ENCODE assay signal across 8 cellular contexts in the genomic region with DNA sequence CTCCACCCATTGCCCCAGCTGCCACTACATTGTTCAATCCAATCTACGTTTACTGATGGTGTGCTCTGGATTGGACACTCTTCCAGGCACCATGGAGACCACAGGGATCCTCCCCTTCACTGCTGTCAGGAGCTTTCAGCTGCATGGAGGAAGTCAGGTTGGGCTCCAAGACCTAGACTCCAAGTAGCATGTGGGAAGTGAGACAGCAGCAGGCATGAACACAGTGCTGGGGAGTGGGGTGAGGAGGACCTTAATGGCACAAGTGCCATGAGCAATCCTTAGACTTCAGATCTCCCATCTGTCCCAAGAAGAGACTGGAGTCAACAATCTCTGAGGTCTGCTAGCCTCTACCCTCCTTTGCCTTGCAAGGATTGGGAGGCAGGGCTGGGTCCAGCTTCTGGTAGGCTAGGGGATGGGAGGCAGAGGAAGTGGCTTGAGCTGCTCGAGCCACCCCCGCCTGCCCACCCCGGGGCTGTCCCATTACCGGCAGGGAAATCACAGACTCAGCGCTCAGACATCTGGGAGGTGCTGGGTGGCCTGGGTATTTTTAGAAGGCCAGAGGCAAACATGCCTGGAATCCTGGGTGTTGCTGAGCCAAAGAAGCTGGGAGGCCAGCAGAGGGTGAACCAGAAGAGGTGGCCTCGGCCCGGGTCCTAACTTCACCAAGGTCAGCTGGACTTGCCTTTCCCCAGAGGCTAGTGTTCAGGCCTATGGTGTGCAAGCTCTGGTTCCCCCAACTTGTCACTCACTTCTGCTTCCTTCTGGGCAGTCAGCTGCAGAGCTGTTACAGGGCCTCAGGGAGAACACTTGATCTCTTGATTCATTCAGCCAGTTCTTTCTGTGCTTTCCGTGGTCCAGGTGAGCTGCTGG. TPM values are rescaled to one million over a fixed set of nuclear protein-coding genes. Genes with fewer than 3 reads are reported as not detected.
DNase-seq lines count a peak whose midpoint lies in the region; ATAC-seq and TF ChIP-seq lines count a peak whose summit lies in the region.

No MANE protein-coding gene starts in this region.

- H3K27ac ChIP-seq in muscle layer of colon (ENCODE audit: low read depth, low read length): peak overlapping the region; percentile 12

- POLR2A ChIA-PET in activated CD4-positive, alpha-beta T cell treated with anti-CD3 and anti-CD28 coated beads, Interleukin-2, amount 10 ng/mL, durations not matched to agents 7 days and 5 days (lab: Charles Lee): no interaction called here

- no peaks in the 10 kb centered on the region for H3K27me3 Mint-ChIP-seq in activated CD4-positive, alpha-beta T cell treated with anti-CD3 and anti-CD28 coated beads, Interleukin-2, amount 10 ng/mL, durations not matched to agents 7 days and 5 days

- no peaks in the 10 kb centered on the region for H3K27me3 ChIP-seq in muscle layer of colon (ENCODE audit: control insufficient read depth in 1 of 2, insufficient read depth in 2 of 2, low read length in 2 of 2)
- H3K27me3 ChIP-seq in MG63: no peaks in the 10 kb centered on the region

- TF ChIP-seq CTCF in astrocyte of the spinal cord (IDR thresholded peaks at IDR 0.05; ENCODE audit: low read depth, low read length): no peak

- H3K27ac Mint-ChIP-seq in activated CD4-positive, alpha-beta T cell treated with anti-CD3 and anti-CD28 coated beads, Interleukin-2, amount 10 ng/mL, durations not matched to agents 7 days and 5 days: peak overlapping the region; percentile 51

- DNase-seq in activated CD4-positive, alpha-beta T cell treated with anti-CD3 and anti-CD28 coated beads, Interleukin-2, amount 10 ng/mL, durations not matched to agents 7 days and 5 days: no peak
- no peak for DNase-seq in activated CD4-positive, alpha-beta T cell treated with anti-CD3 and anti-CD28 coated beads, Interleukin-2, amount 50 U/mL, for 1 hour
- DNase-seq in astrocyte of the spinal cord (ENCODE audit: low read depth, low spot score) (peak; percentile 29), NCI-H1048 (lab: John Stamatoyannopoulos, UW) (no peak), MG63 (no peak), globus pallidus (ENCODE audit: low spot score) (no peak)

- H3K36me3 ChIP-seq in muscle layer of colon (ENCODE audit: insufficient read depth, low read length) (no peaks in the 10 kb centered on the region), MG63 (no peaks in the 10 kb centered on the region)

- H3K9me3 ChIP-seq in muscle layer of colon (ENCODE audit: low read length) (no peaks in the 10 kb centered on the region), MG63 (no peaks in the 10 kb centered on the region)

- in situ Hi-C loops in astrocyte of the spinal cord (cut with HindIII; ENCODE audit: low sequenced_read_pairs): no loop called here

- H3K4me3 ChIP-seq in astrocyte of the spinal cord (ENCODE audit: low read depth, low read length) (no peak overlapping the region), muscle layer of colon (ENCODE audit: low read depth in 1 of 2, low read length in 2 of 2) (no peak overlapping the region), MG63 (no peak overlapping the region)

- peak; percentile 27 for ATAC-seq in HG03342 (IDR thresholded peaks at IDR 0.05; ENCODE audit: unreplicated experiment)

- no peak overlapping the region for H3K4me3 Mint-ChIP-seq in activated CD4-positive, alpha-beta T cell treated with anti-CD3 and anti-CD28 coated beads, Interleukin-2, amount 10 ng/mL, durations not matched to agents 7 days and 5 days

- CTCF ChIA-PET in activated CD4-positive, alpha-beta T cell treated with anti-CD3 and anti-CD28 coated beads, Interleukin-2, amount 10 ng/mL, durations not matched to agents 7 days and 5 days (lab: Charles Lee): interaction anchor here (0.5 to 12.1 kb wide), 10 partner anchors 8 to 970 kb away, joined by 3 to 113 read pairs (median 6); a partner anchor contains a TSS

- peaks cover 14% of the 10 kb centered on the region for H3K36me3 Mint-ChIP-seq in activated CD4-positive, alpha-beta T cell treated with anti-CD3 and anti-CD28 coated beads, Interleukin-2, amount 10 ng/mL, durations not matched to agents 7 days and 5 days (ENCODE audit: low read depth)

- peaks cover 34% of the 10 kb centered on the region for H3K4me1 ChIP-seq in muscle layer of colon (ENCODE audit: insufficient read depth, low read length)

- peaks cover 56% of the 10 kb centered on the region for H3K4me1 Mint-ChIP-seq in activated CD4-positive, alpha-beta T cell treated with anti-CD3 and anti-CD28 coated beads, Interleukin-2, amount 10 ng/mL, durations not matched to agents 7 days and 5 days

- peaks cover 13% of the 10 kb centered on the region for H3K9me3 Mint-ChIP-seq in activated CD4-positive, alpha-beta T cell treated with anti-CD3 and anti-CD28 coated beads, Interleukin-2, amount 10 ng/mL, durations not matched to agents 7 days and 5 days

- H3K9ac ChIP-seq in muscle layer of colon (ENCODE audit: low read length): no peak overlapping the region

RNA-seq across cellular contexts. Expression of a gene that starts 15.3 kb away (rescaled TPM):
- total RNA-seq in activated CD4-positive, alpha-beta T cell treated with anti-CD3 and anti-CD28 coated beads, Interleukin-2, amount 10 ng/mL, durations not matched to agents 7 days and 5 days: 10 to 100 TPM; 52.8 to 57.2 TPM
- total RNA-seq in MG63 (2014; rRNA removed; shearing (Covaris generic); ENCODE audit: low replicate concordance): 8.2 and 18.1 TPM in 2 replicates
